7 cellular contexts compared by ENCODE assay signal in genomic region chr1:223146745-223147144, GRCh38.
"Had no signal": no experiment of that assay in that cellular context is flagged by ENCODE, and none has a peak within 500 bp of the region (broad histone marks: within the 10 kb centered on the region; RNA-seq: fewer than 3 reads in every experiment).

No MANE protein-coding gene starts in this region.

- FAIRE-seq: G401.6, GM12891, GM12892, GM18507, GM19239 had no signal

- DNase-seq: GDM1, GF-D8 had no signal
